In genomic region chr3:72354486-72354885, GRCh38 we compare ENCODE assay signal across 1 cellular context.
TF ChIP-seq lines count a peak whose summit lies in the region.

No MANE protein-coding gene starts in this region.

TF ChIP-seq in IMR-90, 13 proteins besides CTCF, POLR2A, EP300 and RAD21 (continued from another document):
- TF ChIP-seq NFE2L2 (IDR thresholded peaks at IDR 0.05; ENCODE audit: low read depth, low read length) = no peak
- TF ChIP-seq FOS (IDR thresholded peaks at IDR 0.05; ENCODE audit: low read depth, low read length) = no peak
- TF ChIP-seq RFX5 (IDR thresholded peaks at IDR 0.05; ENCODE audit: low read depth, low read length) = no peak
- no peak for TF ChIP-seq RCOR1 (IDR thresholded peaks at IDR 0.05; ENCODE audit: insufficient replicate concordance, low read length)
- TF ChIP-seq CHD1 (IDR thresholded peaks at IDR 0.05; ENCODE audit: low read depth, low read length) = no peak
- no peak for TF ChIP-seq MAZ (IDR thresholded peaks at IDR 0.05; ENCODE audit: borderline replicate concordance, low read depth, low read length)
